Comparison of ENCODE assay signal across 8 cellular contexts in the genomic region with DNA sequence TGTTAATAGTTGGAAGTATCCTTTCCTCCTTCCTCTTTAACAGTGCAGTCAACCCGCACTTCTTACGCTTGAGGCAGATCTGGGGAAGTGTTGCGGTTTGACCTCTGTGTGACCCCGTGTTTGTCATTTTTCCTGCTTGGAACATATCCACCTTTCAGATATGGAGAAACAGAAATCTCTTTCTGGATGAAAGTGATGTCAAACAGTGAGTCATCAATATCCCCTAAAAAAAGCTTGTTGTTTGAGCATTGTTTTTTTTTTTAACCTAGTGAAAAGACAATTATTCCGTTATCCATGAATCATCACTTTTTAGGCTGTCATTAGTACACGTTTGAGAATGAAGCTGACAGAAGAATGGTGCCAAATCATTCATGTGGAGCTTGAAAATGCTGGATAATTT.
DNase-seq lines count a peak whose midpoint lies in the region; ATAC-seq, FAIRE-seq and TF ChIP-seq lines count a peak whose summit lies in the region.

No MANE protein-coding gene starts in this region.

- no peaks in the 10 kb centered on the region for H3K79me2 ChIP-seq in endothelial cell of umbilical vein (ENCODE audit: control insufficient read depth, insufficient read depth, low read length)

- H3K4me1 ChIP-seq in endothelial cell of umbilical vein (ENCODE audit: control insufficient read depth, extremely low read depth, insufficient read depth, low read length), result peaks cover 53% of the 10 kb centered on the region
- H3K4me1 ChIP-seq in testis, result no peaks in the 10 kb centered on the region

- H3K27ac ChIP-seq in endothelial cell of umbilical vein (ENCODE audit: insufficient read depth, low read depth, low read length) (peak overlapping the region; percentile 71), testis (no peak overlapping the region)

- H3K9me3 ChIP-seq in endothelial cell of umbilical vein (replicated peaks; ENCODE audit: control insufficient read depth, insufficient read depth, low read length) (no peaks in the 10 kb centered on the region), testis (no peaks in the 10 kb centered on the region)

- H3K27me3 ChIP-seq in endothelial cell of umbilical vein (ENCODE audit: control insufficient read depth in 2 of 2, insufficient read depth in 2 of 2, low read length in 2 of 2) (no peaks in the 10 kb centered on the region), testis (no peaks in the 10 kb centered on the region)

- H2AFZ ChIP-seq in endothelial cell of umbilical vein (ENCODE audit: low read depth, low read length), result no peak overlapping the region

- no TSS peak for BruUV-seq in endothelial cell of umbilical vein (replicated peaks; lab: Mats Ljungman, UMichigan)

- POLR2A ChIA-PET in endothelial cell of umbilical vein (lab: Charles Lee), result no interaction called here

- TF ChIP-seq POLR2A in endothelial cell of umbilical vein (IDR thresholded peaks at IDR 0.05; ENCODE audit: low read depth, low read length) (no peak), testis (IDR thresholded peaks at IDR 0.05) (no peak)

- FAIRE-seq in endothelial cell of umbilical vein (lab: Jason Lieb, UNC), result peak; percentile 95

- TF ChIP-seq CTCF in endothelial cell of umbilical vein (IDR thresholded peaks at IDR 0.05; ENCODE audit: extremely low read depth in 1 of 2, insufficient read depth in 1 of 2, low read depth in 1 of 2, low read length in 2 of 2), result no peak
- no peak for TF ChIP-seq CTCF in testis (IDR thresholded peaks at IDR 0.05)

- H4K20me1 ChIP-seq in endothelial cell of umbilical vein (replicated peaks; ENCODE audit: control insufficient read depth, extremely low read depth, insufficient read depth, low read length), result no peaks in the 10 kb centered on the region

- intact Hi-C loops in endothelial cell of umbilical vein (cut with micrococcal nuclease), result loop anchor here (1.0 to 5.0 kb wide), 8 partner anchors 12 to 1726 kb away; no protein-coding TSS in a partner anchor
- intact Hi-C loops in testis (cut with DNase I; ENCODE audit: low total_unique reads), result no loop called here

- DNase-seq in GM04503 (ENCODE audit: low read depth), result peak; percentile 27
- peak; percentile 14 for DNase-seq in NCI-H69 (lab: John Stamatoyannopoulos, UW)
- peak; percentile 99 for DNase-seq in endothelial cell of umbilical vein (ENCODE audit: low read depth, low spot score)
- peak; percentile 85 for DNase-seq in pons (ENCODE audit: low spot score)
- no peak for DNase-seq in cerebellum (ENCODE audit: low spot score)
- no peak for DNase-seq in testis
- no peak for DNase-seq in NCI-H187 (lab: John Stamatoyannopoulos, UW)

- no peaks in the 10 kb centered on the region for H3K36me3 ChIP-seq in endothelial cell of umbilical vein (ENCODE audit: control insufficient read depth in 2 of 2, extremely low read depth in 1 of 2, insufficient read depth in 2 of 2, low read length in 2 of 2)
- H3K36me3 ChIP-seq in testis (ENCODE audit: low read depth, missing control alignments), result no peaks in the 10 kb centered on the region

- WGBS in testis, 2 donors, result 38 to 48% methylated on average over 6 of the region's 6 CpGs

- H3K4me3 ChIP-seq in endothelial cell of umbilical vein (replicated peaks in 1 of 3; ENCODE audit: insufficient read depth in 1 of 3, low read depth in 1 of 3, low read length in 3 of 3) (no peak overlapping the region), testis (no peak overlapping the region)

- ATAC-seq in HG02678 (IDR thresholded peaks at IDR 0.05; ENCODE audit: unreplicated experiment), result no peak

- peak overlapping the region; percentile 76 for H3K4me2 ChIP-seq in endothelial cell of umbilical vein (ENCODE audit: insufficient read depth, low read length)

- peak overlapping the region; percentile 53 for H3K9ac ChIP-seq in endothelial cell of umbilical vein (replicated peaks; ENCODE audit: extremely low read depth, insufficient read depth, low read length)

- dilution Hi-C loops in endothelial cell of umbilical vein (cut with MboI; ENCODE audit: extremely low pct_ligation_motif_present, low sequenced_read_pairs), result no loop called here

- H3K9me1 ChIP-seq in endothelial cell of umbilical vein (replicated peaks; ENCODE audit: control insufficient read depth, extremely low read depth, insufficient read depth, low read length), result no peaks in the 10 kb centered on the region

- CTCF ChIA-PET in endothelial cell of umbilical vein (lab: Charles Lee), result interaction anchor here (1.0 to 2.7 kb wide), 8 partner anchors 9 to 1672 kb away, joined by 3 to 27 read pairs (median 5); no protein-coding TSS in a partner anchor

TF ChIP-seq in endothelial cell of umbilical vein, 7 proteins besides CTCF, POLR2A, EP300 and RAD21:
- peak; percentile 100 for TF ChIP-seq JUN (IDR thresholded peaks at IDR 0.05; ENCODE audit: borderline replicate concordance, insufficient read depth, insufficient read length, low read depth)
- peak; percentile 79 for TF ChIP-seq POLR2AphosphoS5 (IDR thresholded peaks at IDR 0.05; ENCODE audit: insufficient read depth, low read depth, low read length)
- peak; percentile 98 for TF ChIP-seq FOS (IDR thresholded peaks at IDR 0.05; ENCODE audit: borderline replicate concordance, insufficient read depth, low read length)
- no peak for TF ChIP-seq EZH2 (IDR thresholded peaks at IDR 0.05; ENCODE audit: borderline replicate concordance, low read depth, low read length, severe bottlenecking)
- TF ChIP-seq, protein P1, sequence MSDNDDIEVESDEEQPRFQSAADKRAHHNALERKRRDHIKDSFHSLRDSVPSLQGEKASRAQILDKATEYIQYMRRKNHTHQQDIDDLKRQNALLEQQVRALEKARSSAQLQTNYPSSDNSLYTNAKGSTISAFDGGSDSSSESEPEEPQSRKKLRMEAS (IDR thresholded peaks at IDR 0.05; ENCODE audit: insufficient read depth, insufficient read length), result no peak
- TF ChIP-seq MYC (IDR thresholded peaks at IDR 0.05; ENCODE audit: low read depth, low read length), result no peak
- peak; percentile 92 for TF ChIP-seq GATA2 (IDR thresholded peaks at IDR 0.05; ENCODE audit: insufficient read depth, insufficient read length, low read depth, low read length)
TF ChIP-seq in endothelial cell of umbilical vein: peak in this region for 4.

Comparison
In these comparisons a context has a peak if more than half of its experiments do, and no peak if none do; other contexts are left out.
1. DNase-seq: peak in GM04503 (single experiment), NCI-H69 (single experiment), endothelial cell of umbilical vein (single experiment) and pons (single experiment); none in cerebellum (single experiment), testis (single experiment) and NCI-H187 (0 of 2).